In the genomic region with DNA sequence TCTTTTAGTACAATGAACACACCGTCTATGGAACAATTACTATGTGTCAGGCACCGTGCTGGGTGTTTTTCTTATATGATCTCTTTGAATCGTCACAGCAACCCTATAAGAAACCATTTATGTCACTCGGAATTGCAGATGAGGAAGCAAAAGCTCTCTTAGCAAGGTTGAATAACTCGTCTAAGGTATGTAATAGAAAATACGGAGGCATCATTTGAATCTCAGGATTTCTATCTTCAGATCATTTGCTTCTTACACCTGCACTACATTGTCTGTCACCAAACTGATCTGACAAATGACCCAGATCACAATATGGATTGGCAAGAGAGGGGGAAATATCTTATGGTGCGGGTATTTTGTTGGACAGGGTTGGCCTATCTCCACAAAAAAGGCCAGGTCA, we compare ENCODE assay signal across 12 cellular contexts.
DNase-seq lines count a peak whose midpoint lies in the region; ATAC-seq, FAIRE-seq and TF ChIP-seq lines count a peak whose summit lies in the region.
"Had no signal": no experiment of that assay in that cellular context is flagged by ENCODE, and none has a peak within 500 bp of the region (broad histone marks: within the 10 kb centered on the region; RNA-seq: fewer than 3 reads in every experiment).

No MANE protein-coding gene starts in this region.

- no peaks in the 10 kb centered on the region for H3K9me2 ChIP-seq in neural cell (ENCODE audit: insufficient read depth, low read length)

- peaks cover 67% of the 10 kb centered on the region for H3K4me1 ChIP-seq in BLaER1

- H3F3A ChIP-seq in neural cell (ENCODE audit: insufficient read depth, low read length, poor library complexity, severe bottlenecking), result no peaks in the 10 kb centered on the region

- no peaks in the 10 kb centered on the region for H4K20me1 ChIP-seq in BLaER1
- no peaks in the 10 kb centered on the region for H4K20me1 ChIP-seq in neural cell (ENCODE audit: insufficient read depth)

- H3K4me2 ChIP-seq in BLaER1 (peak overlapping the region; percentile 70; the same call in 1 of the 2 replicates), neural cell (ENCODE audit: low read length) (no peak overlapping the region)
- H3K4me2 ChIP-seq: A549 had no signal

- FAIRE-seq in GM19239 (lab: Jason Lieb, UNC), result peak; percentile 33
- FAIRE-seq: A549, H54 had no signal

- H3K9me3 ChIP-seq in BLaER1 (no peaks in the 10 kb centered on the region), SK-N-MC (ENCODE audit: low read depth, low read length) (no peaks in the 10 kb centered on the region), neural cell (ENCODE audit: low read length) (no peaks in the 10 kb centered on the region)
- H3K9me3 ChIP-seq: A549 had no signal

- no peak for ATAC-seq in GM18873 (IDR thresholded peaks at IDR 0.05; ENCODE audit: low FRiP score, unreplicated experiment)
- ATAC-seq: A549, HCT116 had no signal

- no peaks in the 10 kb centered on the region for H3K27me3 ChIP-seq in BLaER1
- peaks cover 23% of the 10 kb centered on the region for H3K27me3 ChIP-seq in neural cell (ENCODE audit: insufficient read depth, low read depth, low read length)

- no peak for TF ChIP-seq EP300 in neural cell (conservative IDR thresholded peaks at IDR 0.05; ENCODE audit: poor library complexity, severe bottlenecking)

- DNase-seq in GM19239 (ENCODE audit: insufficient read length, low spot score) (no peak), SK-N-MC (ENCODE audit: low read depth, low spot score) (no peak), NCI-H748 treated with DMSO at 0.1 percent for 48 hours (lab: John Stamatoyannopoulos, UW) (no peak)
- DNase-seq: CD4-positive, CD25-positive, alpha-beta regulatory T cell; DMS53 had no signal

- H3K36me3 ChIP-seq in BLaER1 (no peaks in the 10 kb centered on the region), SK-N-MC (ENCODE audit: insufficient read depth, low read length) (no peaks in the 10 kb centered on the region), neural cell (ENCODE audit: insufficient read depth, low read length) (no peaks in the 10 kb centered on the region)

- H3K9ac ChIP-seq in BLaER1 (no peak overlapping the region), SK-N-MC (ENCODE audit: insufficient read length) (no peak overlapping the region), neural cell (ENCODE audit: low read length) (no peak overlapping the region)

- H3K4me3 ChIP-seq in BLaER1 (no peak overlapping the region), SK-N-MC (peak overlapping the region; percentile 11; the same call in 1 of the 2 replicates), neural cell (ENCODE audit: low read length) (no peak overlapping the region)
- H3K4me3 ChIP-seq: A549 had no signal

- no peak for TF ChIP-seq CTCF in neural cell (IDR thresholded peaks at IDR 0.05; ENCODE audit: poor library complexity, severe bottlenecking)

- H3K27ac ChIP-seq in BLaER1 (no peak overlapping the region), SK-N-MC (no peak overlapping the region), neural cell (ENCODE audit: low read length) (peak overlapping the region; percentile 23)
- H3K27ac ChIP-seq: A549, HL-60 had no signal

- H2AFZ ChIP-seq in neural cell (ENCODE audit: low read depth, low read length), result no peak overlapping the region

- no peaks in the 10 kb centered on the region for H3K79me2 ChIP-seq in neural cell (replicated peaks; ENCODE audit: insufficient read depth, low read length)

- TF ChIP-seq RAD21 in neural cell (conservative IDR thresholded peaks at IDR 0.05), result no peak

TF ChIP-seq in neural cell, 6 proteins besides CTCF, POLR2A, EP300 and RAD21:
- TF ChIP-seq SMC3 (conservative IDR thresholded peaks at IDR 0.05; ENCODE audit: poor library complexity) (no peak), TAF1 (IDR thresholded peaks at IDR 0.05; ENCODE audit: low read depth) (no peak), POLR2AphosphoS5 (IDR thresholded peaks at IDR 0.05) (no peak), EZH2 (IDR thresholded peaks at IDR 0.05; ENCODE audit: borderline replicate concordance, insufficient read depth, low read length, poor library complexity, severe bottlenecking) (no peak), MXI1 (conservative IDR thresholded peaks at IDR 0.05; ENCODE audit: poor library complexity, severe bottlenecking) (no peak)
- TF ChIP-seq, protein P1, sequence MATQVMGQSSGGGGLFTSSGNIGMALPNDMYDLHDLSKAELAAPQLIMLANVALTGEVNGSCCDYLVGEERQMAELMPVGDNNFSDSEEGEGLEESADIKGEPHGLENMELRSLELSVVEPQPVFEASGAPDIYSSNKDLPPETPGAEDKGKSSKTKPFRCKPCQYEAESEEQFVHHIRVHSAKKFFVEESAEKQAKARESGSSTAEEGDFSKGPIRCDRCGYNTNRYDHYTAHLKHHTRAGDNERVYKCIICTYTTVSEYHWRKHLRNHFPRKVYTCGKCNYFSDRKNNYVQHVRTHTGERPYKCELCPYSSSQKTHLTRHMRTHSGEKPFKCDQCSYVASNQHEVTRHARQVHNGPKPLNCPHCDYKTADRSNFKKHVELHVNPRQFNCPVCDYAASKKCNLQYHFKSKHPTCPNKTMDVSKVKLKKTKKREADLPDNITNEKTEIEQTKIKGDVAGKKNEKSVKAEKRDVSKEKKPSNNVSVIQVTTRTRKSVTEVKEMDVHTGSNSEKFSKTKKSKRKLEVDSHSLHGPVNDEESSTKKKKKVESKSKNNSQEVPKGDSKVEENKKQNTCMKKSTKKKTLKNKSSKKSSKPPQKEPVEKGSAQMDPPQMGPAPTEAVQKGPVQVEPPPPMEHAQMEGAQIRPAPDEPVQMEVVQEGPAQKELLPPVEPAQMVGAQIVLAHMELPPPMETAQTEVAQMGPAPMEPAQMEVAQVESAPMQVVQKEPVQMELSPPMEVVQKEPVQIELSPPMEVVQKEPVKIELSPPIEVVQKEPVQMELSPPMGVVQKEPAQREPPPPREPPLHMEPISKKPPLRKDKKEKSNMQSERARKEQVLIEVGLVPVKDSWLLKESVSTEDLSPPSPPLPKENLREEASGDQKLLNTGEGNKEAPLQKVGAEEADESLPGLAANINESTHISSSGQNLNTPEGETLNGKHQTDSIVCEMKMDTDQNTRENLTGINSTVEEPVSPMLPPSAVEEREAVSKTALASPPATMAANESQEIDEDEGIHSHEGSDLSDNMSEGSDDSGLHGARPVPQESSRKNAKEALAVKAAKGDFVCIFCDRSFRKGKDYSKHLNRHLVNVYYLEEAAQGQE (IDR thresholded peaks at IDR 0.05; ENCODE audit: borderline replicate concordance), result no peak
